In the genomic region with DNA sequence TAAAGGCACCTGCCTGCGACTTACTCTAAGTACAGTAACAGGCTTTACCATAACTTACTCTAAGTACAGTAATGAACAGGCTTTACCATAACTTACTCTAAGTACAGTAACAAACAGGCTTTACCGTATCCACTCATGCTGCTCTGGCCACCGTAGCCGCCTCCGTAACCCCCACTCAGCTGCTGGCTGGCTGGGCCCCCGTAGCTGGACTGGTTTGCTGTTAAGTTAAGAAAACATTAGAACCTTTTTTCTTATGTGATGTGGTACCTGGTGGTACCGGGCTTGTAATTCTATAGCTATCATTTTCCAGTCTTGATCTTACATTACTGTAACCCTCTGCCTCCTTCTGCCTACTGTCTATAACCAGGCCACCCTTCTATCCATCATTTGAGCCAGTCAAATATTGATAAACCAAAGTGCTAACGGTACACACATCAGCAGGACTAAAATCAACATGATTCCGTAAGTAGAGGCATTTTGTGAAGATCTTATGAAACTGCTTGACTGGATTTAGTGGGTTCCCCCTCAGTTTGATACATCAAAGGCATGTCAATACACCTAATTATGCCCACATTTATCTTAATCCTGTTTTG, we compare ENCODE assay signal across 1 cellular context.
TF ChIP-seq lines count a peak whose summit lies in the region.

No MANE protein-coding gene starts in this region.

TF ChIP-seq in IMR-90, 13 proteins besides CTCF, POLR2A, EP300 and RAD21:
- TF ChIP-seq FOS (IDR thresholded peaks at IDR 0.05; ENCODE audit: low read depth, low read length) (no peak), RCOR1 (IDR thresholded peaks at IDR 0.05; ENCODE audit: insufficient replicate concordance, low read length) (no peak), RFX5 (IDR thresholded peaks at IDR 0.05; ENCODE audit: low read depth, low read length) (no peak), MXI1 (IDR thresholded peaks at IDR 0.05; ENCODE audit: borderline replicate concordance, low read depth, low read length) (no peak), SMC3 (IDR thresholded peaks at IDR 0.05; ENCODE audit: low read depth, low read length) (no peak)
